ENCODE assay signal across 21 cellular contexts in genomic region chr5:42930934-42931333, GRCh38.
"Had no signal": no experiment of that assay in that cellular context is flagged by ENCODE, and none has a peak within 500 bp of the region (broad histone marks: within the 10 kb centered on the region; RNA-seq: fewer than 3 reads in every experiment).

No MANE protein-coding gene starts in this region.

- H3K27me3 ChIP-seq: colonic mucosa, neural progenitor cell had no signal

- H3K36me3 Mint-ChIP-seq: memory B cell, neural progenitor cell had no signal

- H3K4me1 Mint-ChIP-seq: central memory CD8-positive, alpha-beta T cell; endodermal cell; neural progenitor cell had no signal

- H3K27ac ChIP-seq: colonic mucosa, heart right ventricle, neural progenitor cell, tibial artery had no signal

- DNase-seq: activated gamma-delta T cell; amygdala; colonic mucosa; endodermal cell; heart right ventricle; kidney glomerular epithelial cell; left ventricle myocardium superior; mucosa of descending colon; naive thymus-derived CD4-positive, alpha-beta T cell; stimulated activated CD4-positive, alpha-beta T cell treated with anti-CD3 and anti-CD28 coated beads, Interleukin-12 subunit alpha, Interleukin-12 subunit beta, amount 100 ng/mL, for 4 hours; stimulated activated CD4-positive, alpha-beta T cell treated with anti-CD3 and anti-CD28 coated beads, Interleukin-1b, Interleukin-23, amount 100 ng/mL, for 48 hours; stimulated activated CD8-positive, alpha-beta memory T cell treated with anti-CD3 and anti-CD28 coated beads, Interleukin-4, amount 100 ng/mL, for 48 hours; stimulated activated naive CD4-positive, alpha-beta T cell; substantia nigra; tibial artery had no signal

- H3K4me3 ChIP-seq: colonic mucosa, heart right ventricle, mucosa of descending colon, neural progenitor cell, tibial artery had no signal

- H3K36me3 ChIP-seq: colonic mucosa, heart right ventricle, neural progenitor cell, tibial artery had no signal

- H3K27ac Mint-ChIP-seq: activated naive CD8-positive, alpha-beta T cell; endodermal cell; memory B cell; naive thymus-derived CD4-positive, alpha-beta T cell; neural progenitor cell; progenitor cell of endocrine pancreas; T-helper 1 cell treated with Interleukin-12 subunit alpha and Interleukin-12 subunit beta and Interleukin-4 antibody, amounts not matched to agents 30 μg/mL and 1 μg/mL, for 36 hours had no signal

- H3K4me1 ChIP-seq: colonic mucosa, heart right ventricle, neural progenitor cell, tibial artery had no signal

- H3K9me3 ChIP-seq: colonic mucosa, mucosa of descending colon had no signal

- H3K27me3 Mint-ChIP-seq: activated naive CD8-positive, alpha-beta T cell; central memory CD8-positive, alpha-beta T cell; progenitor cell of endocrine pancreas had no signal

- ATAC-seq: heart right ventricle; left ventricle myocardium superior; mucosa of descending colon; naive thymus-derived CD4-positive, alpha-beta T cell had no signal

- H3K9me3 Mint-ChIP-seq: central memory CD8-positive, alpha-beta T cell had no signal

- H3K4me3 Mint-ChIP-seq: activated naive CD8-positive, alpha-beta T cell; central memory CD8-positive, alpha-beta T cell; endodermal cell; memory B cell; naive thymus-derived CD4-positive, alpha-beta T cell; neural progenitor cell; T-helper 1 cell treated with Interleukin-12 subunit alpha and Interleukin-12 subunit beta and Interleukin-4 antibody, amounts not matched to agents 30 μg/mL and 1 μg/mL, for 36 hours had no signal
